Comparison of ENCODE assay signal across 13 cellular contexts in genomic region chr7:75056476-75056875, GRCh38. TPM values are rescaled to one million over a fixed set of nuclear protein-coding genes. Genes with fewer than 3 reads are reported as not detected.
A peak's percentile ranks its signal among the peaks of the same experiment; 100 is the strongest.
DNase-seq lines count a peak whose midpoint lies in the region; ATAC-seq lines count a peak whose summit lies in the region.
"Had no signal": no experiment of that assay in that cellular context is flagged by ENCODE, and none has a peak within 500 bp of the region (broad histone marks: within the 10 kb centered on the region; RNA-seq: fewer than 3 reads in every experiment).

No MANE protein-coding gene starts in this region.

- no peak overlapping the region for H3K4me3 ChIP-seq in aorta (ENCODE audit: low read length in 2 of 2)
- H3K4me3 ChIP-seq: skin epidermis had no signal

- ATAC-seq in Right ventricle myocardium inferior (peak; percentile 77), aorta (ENCODE audit: low FRiP score) (peak; percentile 82), HG03571 (IDR thresholded peaks at IDR 0.05; ENCODE audit: unreplicated experiment) (no peak), HG03045 (IDR thresholded peaks at IDR 0.05; ENCODE audit: unreplicated experiment) (no peak)
- ATAC-seq: Panc1 had no signal

- peaks cover 7 to 9% of the 10 kb centered on the region in 2 donors for H3K36me3 ChIP-seq in aorta (ENCODE audit: control insufficient read depth in 1 of 2, insufficient read depth in 2 of 2, low read length in 1 of 2)

- WGBS in aorta, 2 donors, result 7 to 9% methylated on average over 5 of the region's 5 CpGs

- peak overlapping the region; percentile 93 to 94 for H3K27ac ChIP-seq in aorta (ENCODE audit: low read depth in 1 of 2, low read length in 2 of 2)

- intact Hi-C loops in Right ventricle myocardium inferior (cut with DNase I), result loop anchor here (2.0 kb wide), 1 partner anchor 14 kb away; no protein-coding TSS in a partner anchor
- intact Hi-C loops in cardiac septum (cut with DNase I), result no loop called here
- intact Hi-C loops in aorta (cut with DNase I), result loop anchor here in 1 of 2 donors (2.0 kb wide), 1 partner anchor 16 kb away; the partner anchor contains the start of gene RCC1L

- H3K27me3 ChIP-seq in aorta (ENCODE audit: control insufficient read depth in 1 of 2, insufficient read depth in 2 of 2, low read length in 1 of 2), result no peaks in the 10 kb centered on the region

- peaks cover 0 to 2% of the 10 kb centered on the region in 2 donors for H3K4me1 ChIP-seq in aorta (ENCODE audit: control insufficient read depth in 1 of 2, insufficient read depth in 2 of 2, low read length in 2 of 2)

- DNase-seq in Right ventricle myocardium inferior (ENCODE audit: missing footprints) (no peak), cardiac septum (ENCODE audit: low spot score) (no peak), epidermal melanocyte (ENCODE audit: insufficient read length, low spot score) (peak; percentile 20), mucosa of gallbladder (ENCODE audit: low spot score) (peak; percentile 20), aorta (no peak)
- no peak for DNase-seq in stimulated activated CD8-positive, alpha-beta memory T cell treated with anti-CD3 and anti-CD28 coated beads, Interleukin-4, amount 100 ng/mL, for 48 hours
- DNase-seq: activated gamma-delta T cell, AML-193, NCI-H2081 treated with DMSO at 0.1 percent for 48 hours had no signal

- H3K9me3 ChIP-seq in aorta (ENCODE audit: control insufficient read depth, low read length), result no peaks in the 10 kb centered on the region

RNA-seq across cellular contexts. Expression of gene RCC1L, which starts 17.1 kb away (rescaled TPM):
- total RNA-seq in Right ventricle myocardium inferior, result 49.2 TPM
- total RNA-seq in cardiac septum, result 46.6 TPM
- 40.7 TPM for total RNA-seq in mucosa of gallbladder
- 10 to 100 TPM; 25.6 to 31.8 TPM for total RNA-seq in aorta
- 10 to 100 TPM; 22.5 to 26.8 TPM for polyA plus RNA-seq in aorta

RNA-seq across cellular contexts. Expression of gene GTF2IRD2B, which starts 35.9 kb away (rescaled TPM):
- 29.3 TPM for total RNA-seq in Right ventricle myocardium inferior
- 26.5 TPM for total RNA-seq in cardiac septum
- 57.5 TPM for total RNA-seq in mucosa of gallbladder
- 10 to 100 TPM; 37.9 to 45.9 TPM for total RNA-seq in aorta
- 10 to 100 TPM in 1 of 2 donors, 1 to 10 TPM in 1; 3.3 to 32.7 TPM for polyA plus RNA-seq in aorta

Comparison
In these comparisons a context has a peak if more than half of its experiments do, and no peak if none do; other contexts are left out.
1. ATAC-seq: peak in Right ventricle myocardium inferior (single experiment) and aorta (single experiment); none in HG03571 (single experiment) and HG03045 (single experiment).
2. DNase-seq: peak in epidermal melanocyte (single experiment) and mucosa of gallbladder (single experiment); none in Right ventricle myocardium inferior (single experiment), cardiac septum (single experiment), aorta (0 of 2) and stimulated activated CD8-positive, alpha-beta memory T cell treated with anti-CD3 and anti-CD28 coated beads, Interleukin-4, amount 100 ng/mL, for 48 hours (single experiment).